In the genomic region with DNA sequence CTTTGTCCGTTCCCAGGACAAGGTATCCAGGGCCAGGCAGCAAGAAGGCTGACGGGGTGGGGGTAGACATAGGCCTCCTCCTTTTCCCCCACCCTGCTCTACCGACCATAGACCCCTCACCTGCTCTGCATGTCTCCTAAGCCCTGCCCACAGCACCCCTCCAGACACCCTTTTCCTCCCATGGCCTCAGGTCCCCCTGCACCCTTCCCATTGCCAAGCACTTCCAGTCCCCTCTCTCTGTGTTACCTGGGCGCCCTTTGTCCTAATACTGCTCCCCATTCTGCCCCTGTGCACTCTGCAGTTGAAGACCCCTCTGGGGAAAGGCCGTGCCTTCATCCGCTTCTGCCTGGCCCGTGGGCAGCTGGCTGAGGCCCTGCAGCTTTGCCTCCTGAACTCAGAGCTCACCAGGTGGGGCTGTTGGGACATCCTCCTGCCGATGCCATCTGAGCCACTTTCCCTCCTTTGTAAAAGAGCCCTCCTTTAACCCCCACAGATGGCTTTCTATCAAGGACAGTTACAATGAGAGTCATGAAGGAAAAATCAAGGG, we compare ENCODE assay signal across 32 cellular contexts. TPM values are rescaled to one million over a fixed set of nuclear protein-coding genes. Genes with fewer than 3 reads are reported as not detected.
DNase-seq lines count a peak whose midpoint lies in the region; ATAC-seq, FAIRE-seq and TF ChIP-seq lines count a peak whose summit lies in the region.
"Had no signal": no experiment of that assay in that cellular context is flagged by ENCODE, and none has a peak within 500 bp of the region (broad histone marks: within the 10 kb centered on the region; RNA-seq: fewer than 3 reads in every experiment).

No MANE protein-coding gene starts in this region.

- H2BK120ac ChIP-seq in H9 (ENCODE audit: low read depth, low read length, poor library complexity, severe bottlenecking) (no peak overlapping the region), neuronal stem cell (ENCODE audit: low read depth, low read length) (peak overlapping the region; percentile 35)

- no TSS peak for BruUV-seq in HepG2 (replicated peaks; lab: Mats Ljungman, UMichigan)

- no peaks in the 10 kb centered on the region for H3K79me1 ChIP-seq in H9 (ENCODE audit: insufficient read depth, low read depth, low read length, poor library complexity, severe bottlenecking)
- no peaks in the 10 kb centered on the region for H3K79me1 ChIP-seq in neuronal stem cell (ENCODE audit: low read depth, low read length)

- H3K27me3 ChIP-seq in H9 (ENCODE audit: insufficient read depth, low read length) (no peaks in the 10 kb centered on the region; the same call in 1 of the 2 replicates), astrocyte (ENCODE audit: insufficient read depth, low read length) (peaks cover 13% of the 10 kb centered on the region), HepG2 (ENCODE audit: control insufficient read depth in 1 of 2, insufficient read depth in 2 of 2, low read length in 2 of 2) (peaks cover 8 to 76% of the 10 kb centered on the region in 2 experiments; a peak in 4 of 5 replicates), neuronal stem cell (ENCODE audit: control insufficient read depth in 3 of 3, insufficient read depth in 3 of 3, low read depth in 1 of 3, low read length in 3 of 3) (peaks cover 0 to 19% (median 7%) of the 10 kb centered on the region in 3 experiments), tibial artery (peaks cover 0 to 15% of the 10 kb centered on the region in 2 donors)
- H3K27me3 ChIP-seq: BLaER1 treated with 17β-estradiol and CSF1 and Interleukin-3, amounts not matched to agents 10 nM and 100 nM had no signal

- no peak for TF ChIP-seq CTCF in H9 (conservative IDR thresholded peaks at IDR 0.05)
- TF ChIP-seq CTCF in astrocyte (IDR thresholded peaks at IDR 0.05; ENCODE audit: insufficient read depth, low read depth, low read length), result no peak
- 0 out of 2 replicates have a peak, but pooled peaks have one; percentile 5 for TF ChIP-seq CTCF in HepG2 (CRISPR knock-in tag; IDR thresholded peaks at IDR 0.05)
- no peak for TF ChIP-seq CTCF in tibial artery (IDR thresholded peaks at IDR 0.05)

- H2BK15ac ChIP-seq in H9 (ENCODE audit: low read depth, low read length), result no peak overlapping the region
- H2BK15ac ChIP-seq in neuronal stem cell (ENCODE audit: low read length), result no peak overlapping the region

- H4K91ac ChIP-seq in H9 (ENCODE audit: insufficient read length, low read depth, low read length) (no peak overlapping the region), neuronal stem cell (ENCODE audit: low read depth, low read length, poor library complexity) (no peak overlapping the region)

- H3K27ac ChIP-seq in H9 (ENCODE audit: insufficient read length, low read depth, low read length) (no peak overlapping the region), astrocyte (ENCODE audit: low read depth, low read length) (no peak overlapping the region), HepG2 (ENCODE audit: extremely low read length, insufficient read depth, low read length) (no peak overlapping the region), neuronal stem cell (replicated peaks; ENCODE audit: low read length) (no peak overlapping the region), tibial artery (no peak overlapping the region)
- H3K27ac ChIP-seq: 22Rv1; A549; BLaER1 treated with 17β-estradiol and CSF1 and Interleukin-3, amounts not matched to agents 10 nM and 100 nM; C4-2B had no signal

- ATAC-seq in HepG2 (no peak), HG03095 (IDR thresholded peaks at IDR 0.05; ENCODE audit: unreplicated experiment) (no peak)
- ATAC-seq: A549, GM12878 had no signal

- H3K4me3 ChIP-seq in astrocyte (ENCODE audit: insufficient read depth, low read depth, low read length), result no peak overlapping the region
- H3K4me3 ChIP-seq in HepG2 (replicated peaks in 1 of 3; ENCODE audit: insufficient read depth in 1 of 3, low read depth in 2 of 3, low read length in 3 of 3), result no peak overlapping the region
- no peak overlapping the region for H3K4me3 ChIP-seq in neuronal stem cell (ENCODE audit: low read length in 2 of 2)
- no peak overlapping the region for H3K4me3 ChIP-seq in tibial artery
- H3K4me3 ChIP-seq: A549; BLaER1 treated with 17β-estradiol and CSF1 and Interleukin-3, amounts not matched to agents 10 nM and 100 nM; GM12878 had no signal

- H3K4me2 ChIP-seq in H9 (ENCODE audit: insufficient read depth, insufficient read length, low read length), result no peak overlapping the region
- H3K4me2 ChIP-seq in astrocyte (ENCODE audit: low read length), result no peak overlapping the region
- H3K4me2 ChIP-seq in HepG2 (ENCODE audit: low read depth, low read length), result no peak overlapping the region
- H3K4me2 ChIP-seq in neuronal stem cell (ENCODE audit: insufficient read depth, low read length, poor library complexity, severe bottlenecking), result no peak overlapping the region
- H3K4me2 ChIP-seq: A549; BLaER1 treated with 17β-estradiol and CSF1 and Interleukin-3, amounts not matched to agents 10 nM and 100 nM had no signal

- no peaks in the 10 kb centered on the region for H3K9me3 Mint-ChIP-seq in H9
- H3K9me3 Mint-ChIP-seq in astrocyte (ENCODE audit: unreplicated experiment), result no peaks in the 10 kb centered on the region
- H3K9me3 Mint-ChIP-seq: CD4-positive, alpha-beta memory T cell; CD8-positive, alpha-beta memory T cell had no signal

- H2AFZ ChIP-seq in H9 (ENCODE audit: low read length) (no peak overlapping the region), astrocyte (ENCODE audit: low read depth, low read length) (no peak overlapping the region), HepG2 (ENCODE audit: low read length) (no peak overlapping the region), neuronal stem cell (ENCODE audit: low read length) (no peak overlapping the region)

- no peak overlapping the region for H3K56ac ChIP-seq in H9 (ENCODE audit: insufficient read length, low read depth, low read length)

- no peaks in the 10 kb centered on the region for H3K9me3 ChIP-seq in H9 (ENCODE audit: control insufficient read depth, low read depth, low read length)
- H3K9me3 ChIP-seq in astrocyte (ENCODE audit: insufficient read depth, low read depth, low read length), result no peaks in the 10 kb centered on the region
- H3K9me3 ChIP-seq in HepG2 (ENCODE audit: low read length), result no peaks in the 10 kb centered on the region
- no peaks in the 10 kb centered on the region for H3K9me3 ChIP-seq in neuronal stem cell (replicated peaks in 1 of 2; ENCODE audit: control insufficient read depth in 2 of 2, insufficient read depth in 1 of 2, low read depth in 1 of 2, low read length in 2 of 2)
- H3K9me3 ChIP-seq in tibial artery, result no peaks in the 10 kb centered on the region
- H3K9me3 ChIP-seq: A549; BLaER1 treated with 17β-estradiol and CSF1 and Interleukin-3, amounts not matched to agents 10 nM and 100 nM had no signal

- H4K20me1 ChIP-seq in H9 (ENCODE audit: control insufficient read depth, insufficient read depth, insufficient read length) (no peaks in the 10 kb centered on the region), astrocyte (ENCODE audit: insufficient read depth, low read length) (no peaks in the 10 kb centered on the region), HepG2 (ENCODE audit: insufficient read depth, low read length) (no peaks in the 10 kb centered on the region)
- H4K20me1 ChIP-seq: BLaER1 treated with 17β-estradiol and CSF1 and Interleukin-3, amounts not matched to agents 10 nM and 100 nM had no signal

- peak; percentile 19 for DNase-seq in H9
- no peak for DNase-seq in astrocyte (ENCODE audit: low read depth)
- no peak for DNase-seq in HepG2 (ENCODE audit: low spot score)
- no peak for DNase-seq in neuronal stem cell (ENCODE audit: low spot score)
- DNase-seq in tibial artery, result no peak
- DNase-seq in retina, result no peak
- no peak for DNase-seq in kidney tubule cell (ENCODE audit: low spot score)
- DNase-seq: AML-193; CD4-positive, alpha-beta memory T cell; CD4-positive, CD25-positive, alpha-beta regulatory T cell; CD8-positive, alpha-beta memory T cell; COR-L47; DMS 273 treated with DMSO at 0.1 percent for 48 hours; DMS153; DMS53; DMS79; DND-41; EL; GDM1 had no signal

- no peak overlapping the region for H3K18ac ChIP-seq in H9 (ENCODE audit: insufficient read length, low read depth, low read length)
- peak overlapping the region; percentile 29 for H3K18ac ChIP-seq in neuronal stem cell (ENCODE audit: low read length)

- no peaks in the 10 kb centered on the region for H3K36me3 ChIP-seq in astrocyte (ENCODE audit: insufficient read depth, low read length)
- H3K36me3 ChIP-seq in HepG2 (replicated peaks in 1 of 2; ENCODE audit: control insufficient read depth in 1 of 2, insufficient read depth in 2 of 2, low read length in 2 of 2), result no peaks in the 10 kb centered on the region; a peak in 1 of 5 replicates
- no peaks in the 10 kb centered on the region for H3K36me3 ChIP-seq in neuronal stem cell (replicated peaks in 1 of 2; ENCODE audit: control insufficient read depth in 2 of 2, insufficient read depth in 2 of 2, low read length in 2 of 2)
- H3K36me3 ChIP-seq in tibial artery, result no peaks in the 10 kb centered on the region
- H3K36me3 ChIP-seq: BLaER1 treated with 17β-estradiol and CSF1 and Interleukin-3, amounts not matched to agents 10 nM and 100 nM had no signal

- H3K27me3 Mint-ChIP-seq in H9 (ENCODE audit: low read depth) (peaks cover 38% of the 10 kb centered on the region), astrocyte (ENCODE audit: low read depth, unreplicated experiment) (peaks cover 62% of the 10 kb centered on the region)

- CTCF ChIA-PET in HepG2 (lab: Yijun Ruan, JAX; ENCODE audit: low intra/inter-chr PET ratio, low total read pairs), result no interaction called here

- no peak overlapping the region for H3K4me3 Mint-ChIP-seq in H9
- H3K4me3 Mint-ChIP-seq in astrocyte (ENCODE audit: unreplicated experiment), result no peak overlapping the region
- H3K4me3 Mint-ChIP-seq: B cell; CD4-positive, alpha-beta memory T cell; CD4-positive, CD25-positive, alpha-beta regulatory T cell; CD8-positive, alpha-beta memory T cell had no signal

- no peak overlapping the region for H3K14ac ChIP-seq in H9 (ENCODE audit: insufficient read depth, low read length)
- H3K14ac ChIP-seq in neuronal stem cell (ENCODE audit: low read length), result no peak overlapping the region

- H3K4ac ChIP-seq in H9 (ENCODE audit: low read depth, low read length) (no peak overlapping the region), neuronal stem cell (ENCODE audit: low read length) (no peak overlapping the region)

- TF ChIP-seq POLR2A in HepG2 (IDR thresholded peaks at IDR 0.05; ENCODE audit: insufficient read depth in 1 of 2, low read depth in 2 of 2, low read length in 2 of 2), result no peak

- H3K23ac ChIP-seq in H9 (ENCODE audit: insufficient read length, low read depth, low read length), result no peak overlapping the region
- no peak overlapping the region for H3K23ac ChIP-seq in neuronal stem cell (ENCODE audit: low read depth, low read length, poor library complexity)

- FAIRE-seq in astrocyte (lab: Jason Lieb, UNC) (no peak), HepG2 (lab: Jason Lieb, UNC) (no peak)
- FAIRE-seq: A549, GM12878, GM12892, GM18507 had no signal

- no peak for TF ChIP-seq RAD21 in HepG2 (CRISPR knock-in tag; IDR thresholded peaks at IDR 0.05)

- in situ Hi-C loops in HepG2 (cut with HindIII; ENCODE audit: extremely low pct_ligation_motif_present, low pct_unique_long_range_greater_than_20kb), result no loop called here

- intact Hi-C loops in HepG2 (cut with micrococcal nuclease; ENCODE audit: unreplicated experiment) (no loop called here), tibial artery (cut with DNase I; ENCODE audit: low total_unique reads) (no loop called here)

- H3T11ph ChIP-seq in H9 (ENCODE audit: low read length), result no peak overlapping the region

- H3K23me2 ChIP-seq in H9 (ENCODE audit: insufficient read length, low read depth, low read length, poor library complexity, severe bottlenecking), result no peaks in the 10 kb centered on the region

- no peaks in the 10 kb centered on the region for H3K79me2 ChIP-seq in H9 (ENCODE audit: insufficient read depth, low read length)
- no peaks in the 10 kb centered on the region for H3K79me2 ChIP-seq in astrocyte (ENCODE audit: insufficient read depth, low read length)
- no peaks in the 10 kb centered on the region for H3K79me2 ChIP-seq in HepG2 (ENCODE audit: insufficient read depth, low read length)

- H2AK5ac ChIP-seq in H9 (ENCODE audit: insufficient read length, low read length) (no peak overlapping the region), neuronal stem cell (ENCODE audit: low read depth, low read length) (no peak overlapping the region)

- H3K4me1 Mint-ChIP-seq in H9, result peaks cover 10 to 25% of the 10 kb centered on the region in 2 experiments
- peaks cover 10% of the 10 kb centered on the region for H3K4me1 Mint-ChIP-seq in astrocyte (ENCODE audit: low read depth, unreplicated experiment)

- H4K8ac ChIP-seq in H9 (replicated peaks; ENCODE audit: insufficient read length, low read depth, low read length) (no peak overlapping the region), neuronal stem cell (ENCODE audit: low read depth, low read length) (no peak overlapping the region)

- H3K4me1 ChIP-seq in H9 (ENCODE audit: insufficient read depth, low read length) (no peaks in the 10 kb centered on the region; the same call in 1 of the 2 replicates), astrocyte (ENCODE audit: insufficient read depth, low read length) (no peaks in the 10 kb centered on the region), HepG2 (ENCODE audit: insufficient read depth, low read length) (no peaks in the 10 kb centered on the region), neuronal stem cell (ENCODE audit: control insufficient read depth in 2 of 2, insufficient read depth in 1 of 2, low read depth in 1 of 2, low read length in 2 of 2) (peaks cover 0 to 8% of the 10 kb centered on the region in 2 donors), tibial artery (peaks cover 0 to 10% (median 5%) of the 10 kb centered on the region in 4 donors)
- H3K4me1 ChIP-seq: A549 had no signal

- TF ChIP-seq EP300 in HepG2 (IDR thresholded peaks at IDR 0.05; ENCODE audit: low read depth in 2 of 2, low read length in 2 of 2) (no peak), HepG2 (CRISPR knock-in tag; IDR thresholded peaks at IDR 0.05; ENCODE audit: borderline replicate concordance) (no peak)

- no peak overlapping the region for H2BK20ac ChIP-seq in H9 (ENCODE audit: low read depth, low read length, poor library complexity, severe bottlenecking)

- POLR2A ChIA-PET in HepG2 (lab: Yijun Ruan, JAX), result no interaction called here

- H3K36me3 Mint-ChIP-seq in H9 (ENCODE audit: insufficient read depth in 1 of 3, low read depth in 3 of 3) (no peaks in the 10 kb centered on the region; a peak in 1 of 7 replicates), astrocyte (ENCODE audit: low read depth, unreplicated experiment) (peaks cover 2% of the 10 kb centered on the region)
- H3K36me3 Mint-ChIP-seq: CD4-positive, alpha-beta memory T cell; CD4-positive, CD25-positive, alpha-beta regulatory T cell; CD8-positive, alpha-beta memory T cell had no signal

- no peak overlapping the region for H3K9ac ChIP-seq in H9 (ENCODE audit: extremely low read depth, insufficient read length, low read length)
- no peak overlapping the region for H3K9ac ChIP-seq in astrocyte (ENCODE audit: low read length)
- no peak overlapping the region for H3K9ac ChIP-seq in HepG2 (ENCODE audit: insufficient read depth, low read depth, low read length)
- no peak overlapping the region for H3K9ac ChIP-seq in neuronal stem cell (ENCODE audit: low read depth, low read length, poor library complexity)
- H3K9ac ChIP-seq: BLaER1 treated with 17β-estradiol and CSF1 and Interleukin-3, amounts not matched to agents 10 nM and 100 nM had no signal

- no CpG with 5 or more reads among the region's 8 CpGs for WGBS in H9 (ENCODE audit: extremely low coverage, insufficient read length, low lambda C conversion rate)
- WGBS in HepG2 (ENCODE audit: low lambda C conversion rate), result 16% methylated on average over 8 of the region's 8 CpGs
- WGBS in neuronal stem cell (ENCODE audit: extremely low coverage in 2 of 2, insufficient read length in 2 of 2, insufficient replicate concordance in 1 of 2), 2 donors, result no CpG with 5 or more reads among the region's 8 CpGs

- no peak overlapping the region for H4K5ac ChIP-seq in H9 (ENCODE audit: insufficient read length, low read depth, low read length)

- H2BK12ac ChIP-seq in H9 (ENCODE audit: insufficient read length, low read depth, low read length), result no peak overlapping the region
- no peak overlapping the region for H2BK12ac ChIP-seq in neuronal stem cell (ENCODE audit: low read length)

- H3K27ac Mint-ChIP-seq in H9, result peak overlapping the region in 1 of 3 experiments; percentile 40; a peak in 1 of 7 replicates
- peak overlapping the region; percentile 41 for H3K27ac Mint-ChIP-seq in astrocyte (ENCODE audit: unreplicated experiment)
- H3K27ac Mint-ChIP-seq: B cell; CD4-positive, alpha-beta memory T cell; CD4-positive, CD25-positive, alpha-beta regulatory T cell; CD8-positive, alpha-beta memory T cell had no signal

- no peak overlapping the region for H2BK5ac ChIP-seq in H9 (ENCODE audit: insufficient read length, low read length)
- no peak overlapping the region for H2BK5ac ChIP-seq in neuronal stem cell (ENCODE audit: low read length)

RNA-seq across cellular contexts. Expression of a gene that starts 3.5 kb away (rescaled TPM):
- total RNA-seq in H9 (2021), result 0.44 and 0.66 TPM in 2 replicates
- not detected in 2 replicates for total RNA-seq in astrocyte
- total RNA-seq in HepG2 (2016; rRNA removed; fragmentation: Illumina TruSeq; extraction: Trizol), result not detected in 2 replicates
- not detected in 2 replicates for total RNA-seq in HepG2 (2016; cell fraction: cytosol; rRNA removed; fragmentation: Illumina TruSeq; extraction: Trizol; ENCODE audit: low read depth)
- total RNA-seq in HepG2 (2016; cell fraction: insoluble cytoplasmic fraction; rRNA removed; fragmentation: Illumina TruSeq; extraction: Trizol), result not detected in 2 replicates
- total RNA-seq in HepG2 (2016; cell fraction: membrane; rRNA removed; fragmentation: Illumina TruSeq; extraction: Trizol), result not detected in 2 replicates
- total RNA-seq in HepG2 (2016; cell fraction: nucleus; rRNA removed; fragmentation: Illumina TruSeq; extraction: Trizol), result not detected in 2 replicates
- not detected in 2 replicates for polyA plus RNA-seq in HepG2 (2011; rRNA removed)
- not detected in 2 replicates for polyA plus RNA-seq in HepG2 (2011; cell fraction: cytosol; rRNA removed)
- 0.05 and 0.19 TPM in 2 replicates for polyA plus RNA-seq in HepG2 (2011; cell fraction: nucleus; rRNA removed)
- not detected in 2 replicates for polyA plus RNA-seq in HepG2 (2012)
- not detected in 2 replicates for polyA plus RNA-seq in HepG2 (2016; cell fraction: cytosol; fragmentation: Illumina TruSeq; extraction: Trizol; ENCODE audit: low read depth)
- not detected in 2 replicates for polyA plus RNA-seq in HepG2 (2016; cell fraction: insoluble cytoplasmic fraction; fragmentation: Illumina TruSeq; extraction: Trizol; ENCODE audit: low read depth)
- polyA plus RNA-seq in HepG2 (2016; cell fraction: membrane; fragmentation: Illumina TruSeq; extraction: Trizol; ENCODE audit: low read depth), result not detected in 2 replicates
- not detected in 2 replicates for polyA plus RNA-seq in HepG2 (2016; cell fraction: nucleus; fragmentation: Illumina TruSeq; extraction: Trizol; ENCODE audit: insufficient read depth, low read depth)
- polyA minus RNA-seq in HepG2 (2011; rRNA and poly(A)+ RNA removed; ENCODE audit: low replicate concordance), result 0.33 TPM in 1 of 2 replicates, not detected in the other
- polyA minus RNA-seq in HepG2 (2011; cell fraction: cytosol; rRNA and poly(A)+ RNA removed), result not detected in 2 replicates
- polyA minus RNA-seq in HepG2 (2011; cell fraction: nucleus; rRNA and poly(A)+ RNA removed), result not detected in 2 replicates
- polyA plus RNA-seq in neuronal stem cell (2013, experiment 1 of 2), result not detected
- 0.08 TPM for polyA plus RNA-seq in neuronal stem cell (2013, experiment 2 of 2)
- total RNA-seq: A172; B cell; CD8-positive, alpha-beta memory T cell; Daoy; G401 had no signal
- polyA plus RNA-seq: BJ; CD8-positive, alpha-beta memory T cell had no signal

RNA-seq across cellular contexts. Expression of a gene that starts 53.3 kb away (rescaled TPM):
- 0.59 and 0.83 TPM in 2 replicates for total RNA-seq in H9 (2021)
- total RNA-seq in astrocyte, result 0.07 TPM in 1 of 2 replicates, not detected in the other
- not detected in 2 replicates for total RNA-seq in HepG2 (2016; rRNA removed; fragmentation: Illumina TruSeq; extraction: Trizol)
- not detected in 2 replicates for total RNA-seq in HepG2 (2016; cell fraction: cytosol; rRNA removed; fragmentation: Illumina TruSeq; extraction: Trizol; ENCODE audit: low read depth)
- not detected in 2 replicates for total RNA-seq in HepG2 (2016; cell fraction: insoluble cytoplasmic fraction; rRNA removed; fragmentation: Illumina TruSeq; extraction: Trizol)
- not detected in 2 replicates for total RNA-seq in HepG2 (2016; cell fraction: membrane; rRNA removed; fragmentation: Illumina TruSeq; extraction: Trizol)
- total RNA-seq in HepG2 (2016; cell fraction: nucleus; rRNA removed; fragmentation: Illumina TruSeq; extraction: Trizol), result not detected in 2 replicates
- not detected in 2 replicates for polyA plus RNA-seq in HepG2 (2011; rRNA removed)
- polyA plus RNA-seq in HepG2 (2011; cell fraction: cytosol; rRNA removed), result not detected in 2 replicates
- polyA plus RNA-seq in HepG2 (2011; cell fraction: nucleus; rRNA removed), result not detected in 2 replicates
- polyA plus RNA-seq in HepG2 (2012), result not detected in 2 replicates
- not detected in 2 replicates for polyA plus RNA-seq in HepG2 (2016; cell fraction: cytosol; fragmentation: Illumina TruSeq; extraction: Trizol; ENCODE audit: low read depth)
- not detected in 2 replicates for polyA plus RNA-seq in HepG2 (2016; cell fraction: insoluble cytoplasmic fraction; fragmentation: Illumina TruSeq; extraction: Trizol; ENCODE audit: low read depth)
- not detected in 2 replicates for polyA plus RNA-seq in HepG2 (2016; cell fraction: membrane; fragmentation: Illumina TruSeq; extraction: Trizol; ENCODE audit: low read depth)
- not detected in 2 replicates for polyA plus RNA-seq in HepG2 (2016; cell fraction: nucleus; fragmentation: Illumina TruSeq; extraction: Trizol; ENCODE audit: insufficient read depth, low read depth)
- polyA minus RNA-seq in HepG2 (2011; rRNA and poly(A)+ RNA removed; ENCODE audit: low replicate concordance), result 0.65 TPM in 1 of 2 replicates, not detected in the other
- not detected in 2 replicates for polyA minus RNA-seq in HepG2 (2011; cell fraction: cytosol; rRNA and poly(A)+ RNA removed)
- polyA minus RNA-seq in HepG2 (2011; cell fraction: nucleus; rRNA and poly(A)+ RNA removed), result not detected in 2 replicates
- 0.03 TPM for polyA plus RNA-seq in neuronal stem cell (2013, experiment 1 of 2)
- 0.04 TPM for polyA plus RNA-seq in neuronal stem cell (2013, experiment 2 of 2)
- total RNA-seq: A172; B cell; CD4-positive, alpha-beta memory T cell; CD4-positive, CD25-positive, alpha-beta regulatory T cell; CD8-positive, alpha-beta memory T cell; Daoy; G401 had no signal
- polyA plus RNA-seq: BJ; CD4-positive, alpha-beta memory T cell; CD4-positive, CD25-positive, alpha-beta regulatory T cell had no signal
